Comparison of ENCODE assay signal across 9 cellular contexts in the genomic region with DNA sequence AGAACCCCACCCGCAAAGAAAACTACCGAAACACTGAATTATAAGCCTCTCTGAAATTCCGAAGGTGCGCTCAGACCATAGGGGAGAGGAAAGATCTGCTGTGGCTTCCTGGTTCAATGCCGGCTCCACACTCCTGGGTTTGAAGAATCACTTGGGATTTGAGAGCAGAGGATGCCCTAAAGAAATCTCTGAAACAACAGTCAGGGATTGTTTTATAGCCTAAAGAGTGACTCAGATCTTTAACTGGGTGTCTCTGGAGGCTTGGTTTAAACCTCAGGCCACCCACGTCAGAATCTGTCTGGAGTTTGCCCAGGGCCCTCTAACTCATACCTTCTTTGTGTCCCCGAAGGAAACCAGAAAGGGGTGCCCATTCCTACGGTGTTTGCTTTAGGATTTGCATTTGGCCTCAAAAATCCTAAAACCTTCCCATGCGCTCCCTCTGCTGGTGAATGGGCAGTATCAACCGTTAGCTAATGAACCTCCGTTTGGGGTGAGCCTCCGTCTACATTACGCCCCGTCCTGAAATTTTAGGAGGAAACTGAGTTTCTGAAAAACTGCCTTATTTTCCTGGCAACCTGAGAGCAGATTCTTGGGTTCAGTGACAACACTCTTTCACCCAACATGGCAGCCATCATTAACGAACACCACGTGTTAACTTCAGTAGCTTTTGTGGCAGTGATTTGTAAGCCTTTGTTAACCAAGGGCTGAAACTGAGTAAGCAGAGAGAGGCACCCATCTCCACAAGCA. TPM values are rescaled to one million over a fixed set of nuclear protein-coding genes. Genes with fewer than 3 reads are reported as not detected.
DNase-seq lines count a peak whose midpoint lies in the region; ATAC-seq and TF ChIP-seq lines count a peak whose summit lies in the region.
"Not testable (repeated sequence)": the region's sequence is repeated elsewhere in the genome, so short reads cannot be mapped to it uniquely, and the experiment has no call there.
"Had no signal": no experiment of that assay in that cellular context is flagged by ENCODE, and none has a peak within 500 bp of the region (broad histone marks: within the 10 kb centered on the region; RNA-seq: fewer than 3 reads in every experiment).

No MANE protein-coding gene starts in this region.

- H3K4me1 ChIP-seq in breast epithelium; right atrium auricular region; prostate gland (replicated peaks); thyroid gland: not testable (repeated sequence)

- peak; percentile 45 for ATAC-seq in HG02610 (IDR thresholded peaks at IDR 0.05; ENCODE audit: unreplicated experiment)

- not testable (repeated sequence) for H3K36me3 Mint-ChIP-seq in activated CD4-positive, alpha-beta T cell treated with anti-CD3 and anti-CD28 coated beads, Interleukin-2, amount 10 ng/mL, durations not matched to agents 24 days and 14 days (ENCODE audit: low read depth)

- H3K9me3 ChIP-seq in breast epithelium, right atrium auricular region, prostate gland, thyroid gland: not testable (repeated sequence)

- 13% methylated on average over 15 of the region's 16 CpGs for WGBS in prostate gland
- 30 to 54% methylated on average over 7 to 13 of the region's 16 CpGs for WGBS in thyroid gland, 2 donors

- intact Hi-C loops in activated CD4-positive, alpha-beta T cell treated with anti-CD3 and anti-CD28 coated beads, Interleukin-2, amount 10 ng/mL, durations not matched to agents 24 days and 14 days (cut with micrococcal nuclease) = loop anchor here (1.0 kb wide), 1 partner anchor 168 kb away; no protein-coding TSS in a partner anchor
- intact Hi-C loops in breast epithelium (cut with DNase I; ENCODE audit: low total_unique reads) = not testable (repeated sequence)
- intact Hi-C loops in prostate gland (cut with DNase I) (loop anchor here (10.0 kb wide), 1 partner anchor 168 kb away; no protein-coding TSS in a partner anchor), thyroid gland (cut with DNase I) (loop anchor here (10.0 kb wide), 1 partner anchor 168 kb away; no protein-coding TSS in a partner anchor)

- H3K27ac ChIP-seq in breast epithelium, right atrium auricular region, prostate gland, thyroid gland: not testable (repeated sequence)

- peak overlapping the region in 1 of 3 donors; percentile 41 for H3K4me3 ChIP-seq in breast epithelium
- H3K4me3 ChIP-seq in right atrium auricular region; prostate gland; thyroid gland (replicated peaks in 1 of 3): not testable (repeated sequence)

- not testable (repeated sequence) for H3K27me3 ChIP-seq in breast epithelium; right atrium auricular region; prostate gland (replicated peaks; ENCODE audit: insufficient read depth); thyroid gland

- not testable (repeated sequence) for H3K4me1 Mint-ChIP-seq in activated CD4-positive, alpha-beta T cell treated with anti-CD3 and anti-CD28 coated beads, Interleukin-2, amount 10 ng/mL, durations not matched to agents 24 days and 14 days

- peak; percentile 42 for DNase-seq in ELR (ENCODE audit: low read depth)
- peak; percentile 36 for DNase-seq in NCI-H69 (lab: John Stamatoyannopoulos, UW)
- DNase-seq in activated CD4-positive, alpha-beta T cell treated with anti-CD3 and anti-CD28 coated beads, Interleukin-2, amount 10 ng/mL, durations not matched to agents 24 days and 14 days = peak; percentile 80
- DNase-seq in breast epithelium (ENCODE audit: low spot score in 2 of 2) = not testable (repeated sequence)
- DNase-seq in right atrium auricular region (ENCODE audit: low spot score) = peak; percentile 63
- DNase-seq in prostate gland (ENCODE audit: low spot score) = peak; percentile 22
- DNase-seq in thyroid gland = peak; percentile 12 to 25

- H3K4me3 Mint-ChIP-seq in activated CD4-positive, alpha-beta T cell treated with anti-CD3 and anti-CD28 coated beads, Interleukin-2, amount 10 ng/mL, durations not matched to agents 24 days and 14 days = not testable (repeated sequence)

- TF ChIP-seq CTCF in breast epithelium (IDR thresholded peaks at IDR 0.05) = peak; percentile 58 to 70 (median 63)
- TF ChIP-seq CTCF in right atrium auricular region (IDR thresholded peaks at IDR 0.05) = peak; percentile 53 to 71
- peak in 3 of 4 experiments; percentile 32 to 63 (median 57) for TF ChIP-seq CTCF in prostate gland (IDR thresholded peaks at IDR 0.05)
- peak in 5 of 6 experiments; percentile 17 to 60 (median 38) for TF ChIP-seq CTCF in thyroid gland (IDR thresholded peaks at IDR 0.05)

- peaks cover 18% of the 10 kb centered on the region for H3K27me3 Mint-ChIP-seq in activated CD4-positive, alpha-beta T cell treated with anti-CD3 and anti-CD28 coated beads, Interleukin-2, amount 10 ng/mL, durations not matched to agents 24 days and 14 days

- not testable (repeated sequence) for TF ChIP-seq POLR2A in breast epithelium (IDR thresholded peaks at IDR 0.05); prostate gland (IDR thresholded peaks at IDR 0.05); thyroid gland (IDR thresholded peaks at IDR 0.05)

- H3K9me3 Mint-ChIP-seq in activated CD4-positive, alpha-beta T cell treated with anti-CD3 and anti-CD28 coated beads, Interleukin-2, amount 10 ng/mL, durations not matched to agents 24 days and 14 days = not testable (repeated sequence)

- H3K27ac Mint-ChIP-seq in activated CD4-positive, alpha-beta T cell treated with anti-CD3 and anti-CD28 coated beads, Interleukin-2, amount 10 ng/mL, durations not matched to agents 24 days and 14 days = peak overlapping the region; percentile 20

- H3K36me3 ChIP-seq in breast epithelium, right atrium auricular region, prostate gland, thyroid gland: not testable (repeated sequence)

RNA-seq across cellular contexts. Expression of a gene that starts 16.4 kb away (rescaled TPM):
- total RNA-seq in activated CD4-positive, alpha-beta T cell treated with anti-CD3 and anti-CD28 coated beads, Interleukin-2, amount 10 ng/mL, durations not matched to agents 24 days and 14 days = not detected in 2 replicates
- total RNA-seq in breast epithelium (10 to 100 TPM; 23.1 to 84.7 (median 40.6) TPM), right atrium auricular region (1 to 10 TPM; 4.3 to 6.0 TPM), prostate gland (1 to 10 TPM; 4.6 to 5.2 TPM), thyroid gland (1 to 10 TPM in 2 of 4 donors, under 1 TPM in 2; 0.89 to 6.6 (median 2.1) TPM)
- total RNA-seq: mononuclear cell had no signal
